Comparison of ENCODE assay signal across 10 cellular contexts in genomic region chr5:119289413-119289812, GRCh38.
DNase-seq lines count a peak whose midpoint lies in the region; ATAC-seq, FAIRE-seq and TF ChIP-seq lines count a peak whose summit lies in the region.
"Had no signal": no experiment of that assay in that cellular context is flagged by ENCODE, and none has a peak within 500 bp of the region (broad histone marks: within the 10 kb centered on the region; RNA-seq: fewer than 3 reads in every experiment).

No MANE protein-coding gene starts in this region.

- dilution Hi-C loops in keratinocyte (cut with MboI; ENCODE audit: extremely low pct_ligation_motif_present, low sequenced_read_pairs): no loop called here

- TF ChIP-seq EP300 in HepG2 (IDR thresholded peaks at IDR 0.05; ENCODE audit: low read depth in 2 of 2, low read length in 2 of 2) (no peak), HepG2 (CRISPR knock-in tag; IDR thresholded peaks at IDR 0.05; ENCODE audit: borderline replicate concordance) (no peak)

- 61% methylated on average over 2 of the region's 2 CpGs for WGBS in right cardiac atrium
- WGBS in HepG2 (ENCODE audit: low lambda C conversion rate): 88% methylated on average over 2 of the region's 2 CpGs

- H3K4me2 ChIP-seq in keratinocyte (ENCODE audit: control insufficient read depth, extremely low read depth, insufficient read depth, low read depth, low read length) (peak overlapping the region; percentile 95), HepG2 (ENCODE audit: low read depth, low read length) (no peak overlapping the region)

- peaks cover 25% of the 10 kb centered on the region for H3K36me3 Mint-ChIP-seq in T-cell

- H3K27me3 ChIP-seq in right cardiac atrium (ENCODE audit: control insufficient read depth, insufficient read depth): no peaks in the 10 kb centered on the region
- no peaks in the 10 kb centered on the region for H3K27me3 ChIP-seq in keratinocyte (ENCODE audit: control insufficient read depth, extremely low read depth, insufficient read depth, low read length)
- no peaks in the 10 kb centered on the region for H3K27me3 ChIP-seq in HepG2 (ENCODE audit: control insufficient read depth in 1 of 2, insufficient read depth in 2 of 2, low read length in 2 of 2)
- H3K27me3 ChIP-seq in lower lobe of right lung (ENCODE audit: low read depth): no peaks in the 10 kb centered on the region

- intact Hi-C loops in right cardiac atrium (cut with DNase I) (no loop called here), Right ventricle myocardium inferior (cut with DNase I) (no loop called here), HepG2 (cut with micrococcal nuclease; ENCODE audit: unreplicated experiment) (loop anchor here (2.0 kb wide), 1 partner anchor 21 kb away; no protein-coding TSS in a partner anchor), lower lobe of right lung (cut with DNase I) (no loop called here)

- H3K27ac ChIP-seq in right cardiac atrium (ENCODE audit: low read length) (peak overlapping the region; percentile 13), keratinocyte (ENCODE audit: control insufficient read depth, insufficient read depth, low read length) (peak overlapping the region; percentile 75), HepG2 (ENCODE audit: extremely low read length, insufficient read depth, low read length) (no peak overlapping the region), lower lobe of right lung (no peak overlapping the region)

- in situ Hi-C loops in HepG2 (cut with HindIII; ENCODE audit: extremely low pct_ligation_motif_present, low pct_unique_long_range_greater_than_20kb): no loop called here

- no peak overlapping the region for H3K4me3 ChIP-seq in right cardiac atrium (ENCODE audit: low read length)
- H3K4me3 ChIP-seq in keratinocyte (ENCODE audit: control insufficient read depth in 2 of 3, extremely low read depth in 1 of 3, insufficient read depth in 2 of 3, low read depth in 1 of 3, low read length in 3 of 3): peak overlapping the region in 2 of 3 experiments; percentile 1 to 36
- H3K4me3 ChIP-seq in HepG2 (replicated peaks in 1 of 3; ENCODE audit: insufficient read depth in 1 of 3, low read depth in 2 of 3, low read length in 3 of 3): no peak overlapping the region
- no peak overlapping the region for H3K4me3 ChIP-seq in lower lobe of right lung

- H3K4me3 Mint-ChIP-seq in T-cell: peak overlapping the region; percentile 75 to 100 (median 78)

- POLR2A ChIA-PET in T-cell (lab: Charles Lee): interaction anchor here (1.0 to 1.2 kb wide), 4 partner anchors 11 to 53 kb away, joined by 3 to 5 read pairs (median 3); no protein-coding TSS in a partner anchor
- POLR2A ChIA-PET in HepG2 (lab: Yijun Ruan, JAX): interaction anchor here (2.1 kb wide), 1 partner anchor 21 kb away, joined by 11 read pairs; no protein-coding TSS in a partner anchor

- TF ChIP-seq RAD21 in HepG2 (CRISPR knock-in tag; IDR thresholded peaks at IDR 0.05): no peak

- H3K9me3 ChIP-seq in right cardiac atrium (ENCODE audit: control insufficient read depth, low read length) (no peaks in the 10 kb centered on the region), keratinocyte (ENCODE audit: control insufficient read depth, low read depth, low read length) (no peaks in the 10 kb centered on the region), HepG2 (ENCODE audit: low read length) (no peaks in the 10 kb centered on the region), lower lobe of right lung (no peaks in the 10 kb centered on the region)

- H3K4me1 ChIP-seq in right cardiac atrium (ENCODE audit: control insufficient read depth, insufficient read depth, low read length): no peaks in the 10 kb centered on the region
- peaks cover 51% of the 10 kb centered on the region for H3K4me1 ChIP-seq in keratinocyte (ENCODE audit: control insufficient read depth, extremely low read depth, insufficient read depth, low read length)
- 0 out of 2 replicates have a peak, but pooled peaks cover 6% of the 10 kb centered on the region for H3K4me1 ChIP-seq in HepG2 (ENCODE audit: insufficient read depth, low read length)
- peaks cover 61% of the 10 kb centered on the region for H3K4me1 ChIP-seq in lower lobe of right lung

- peaks cover 88 to 94% (median 93%) of the 10 kb centered on the region in 3 donors for H3K4me1 Mint-ChIP-seq in T-cell

- no peaks in the 10 kb centered on the region for H3K9me1 ChIP-seq in keratinocyte (ENCODE audit: control insufficient read depth, extremely low read depth, insufficient read depth, low read length)

- TF ChIP-seq POLR2A in HepG2 (IDR thresholded peaks at IDR 0.05; ENCODE audit: insufficient read depth in 1 of 2, low read depth in 2 of 2, low read length in 2 of 2): no peak

- peaks cover 10% of the 10 kb centered on the region for H3K79me2 ChIP-seq in keratinocyte (ENCODE audit: control insufficient read depth, insufficient read depth, low read length)
- H3K79me2 ChIP-seq in HepG2 (ENCODE audit: insufficient read depth, low read length): no peaks in the 10 kb centered on the region

- CTCF ChIA-PET in T-cell (lab: Charles Lee): interaction anchor here (0.6 to 3.9 kb wide), 8 partner anchors 9 to 219 kb away, joined by 3 to 22 read pairs (median 3); partner anchors contain the start of gene DMXL1 (in 1 of the 2)
- CTCF ChIA-PET in HepG2 (lab: Yijun Ruan, JAX; ENCODE audit: low intra/inter-chr PET ratio, low total read pairs): no interaction called here

- H3K9ac ChIP-seq in keratinocyte (ENCODE audit: control insufficient read depth, extremely low read depth, insufficient read depth, low read length) (peak overlapping the region; percentile 29), HepG2 (ENCODE audit: insufficient read depth, low read depth, low read length) (no peak overlapping the region)

- H3K27ac Mint-ChIP-seq in T-cell: peak overlapping the region; percentile 94 to 96

- peaks cover 0 to 6% (median 4%) of the 10 kb centered on the region in 3 donors for H3K9me3 Mint-ChIP-seq in T-cell

- H2AFZ ChIP-seq in keratinocyte (ENCODE audit: control insufficient read depth, low read length) (peak overlapping the region; percentile 18), HepG2 (ENCODE audit: low read length) (no peak overlapping the region)

- no TSS peak for BruUV-seq in HepG2 (replicated peaks; lab: Mats Ljungman, UMichigan)

- no peak for ATAC-seq in right cardiac atrium
- no peak for ATAC-seq in Right ventricle myocardium inferior
- no peak for ATAC-seq in T-cell (replicated peaks in 1 of 4)
- no peak for ATAC-seq in HG02610 (IDR thresholded peaks at IDR 0.05; ENCODE audit: unreplicated experiment)
- no peak for ATAC-seq in HepG2
- ATAC-seq in lower lobe of right lung: no peak

- no peak for TF ChIP-seq CTCF in keratinocyte (optimal IDR thresholded peaks at IDR 0.05 in 1 of 3, IDR thresholded peaks at IDR 0.05 in 1 of 3, conservative IDR thresholded peaks at IDR 0.05 in 1 of 3; ENCODE audit: extremely low read depth in 1 of 3, insufficient read depth in 2 of 3, low read length in 3 of 3)
- TF ChIP-seq CTCF in HepG2 (CRISPR knock-in tag; IDR thresholded peaks at IDR 0.05): no peak
- TF ChIP-seq CTCF in lower lobe of right lung (IDR thresholded peaks at IDR 0.05): no peak

- H3K36me3 ChIP-seq in keratinocyte (ENCODE audit: control insufficient read depth in 2 of 2, extremely low read depth in 1 of 2, insufficient read depth in 2 of 2, low read length in 2 of 2) (no peaks in the 10 kb centered on the region), HepG2 (replicated peaks in 1 of 2; ENCODE audit: control insufficient read depth in 1 of 2, insufficient read depth in 2 of 2, low read length in 2 of 2) (no peaks in the 10 kb centered on the region), lower lobe of right lung (no peaks in the 10 kb centered on the region)

- FAIRE-seq in keratinocyte (lab: Jason Lieb, UNC) (no peak), HepG2 (lab: Jason Lieb, UNC) (no peak)
- FAIRE-seq: endometrium had no signal

- H3K27me3 Mint-ChIP-seq in T-cell: no peaks in the 10 kb centered on the region

- H4K20me1 ChIP-seq in keratinocyte (ENCODE audit: control insufficient read depth, extremely low read depth, insufficient read depth, low read length) (no peaks in the 10 kb centered on the region), HepG2 (ENCODE audit: insufficient read depth, low read length) (no peaks in the 10 kb centered on the region)

- DNase-seq in right cardiac atrium (no peak), Right ventricle myocardium inferior (ENCODE audit: missing footprints) (no peak), T-cell (no peak), keratinocyte (ENCODE audit: low read depth, low spot score) (no peak), Kasumi-1 (lab: John Stamatoyannopoulos, UW) (no peak), HepG2 (ENCODE audit: low spot score) (no peak), lower lobe of right lung (no peak)
- DNase-seq: NCI-H187 treated with DMSO at 0.1 percent for 48 hours had no signal

TF ChIP-seq in HepG2, 621 proteins besides CTCF, POLR2A, EP300 and RAD21 (continues in another document):
- TF ChIP-seq THAP11 (CRISPR knock-in tag; IDR thresholded peaks at IDR 0.05) (no peak), ZNF777 (CRISPR knock-in tag; IDR thresholded peaks at IDR 0.05) (no peak), ZNF101 (CRISPR knock-in tag; IDR thresholded peaks at IDR 0.05; ENCODE audit: borderline replicate concordance, low read depth) (no peak), ESRRA (CRISPR knock-in tag; IDR thresholded peaks at IDR 0.05; ENCODE audit: low read depth) (no peak), SUZ12 (IDR thresholded peaks at IDR 0.05; ENCODE audit: low read depth, low read length) (no peak), CAMTA2 (CRISPR knock-in tag; IDR thresholded peaks at IDR 0.05; ENCODE audit: borderline replicate concordance) (no peak), MLXIP (CRISPR knock-in tag; IDR thresholded peaks at IDR 0.05; ENCODE audit: borderline replicate concordance) (no peak)

Comparison
In these comparisons a context has a peak if more than half of its experiments do, and no peak if none do; other contexts are left out.
1. H3K27ac ChIP-seq: peak in right cardiac atrium (single experiment) and keratinocyte (single experiment); none in HepG2 (single experiment) and lower lobe of right lung (single experiment).
2. H3K4me3 ChIP-seq: peak in keratinocyte (2 of 3); none in right cardiac atrium (single experiment), HepG2 (0 of 3) and lower lobe of right lung (single experiment).